Comparison of ENCODE assay signal across 1 cellular context in the genomic region with DNA sequence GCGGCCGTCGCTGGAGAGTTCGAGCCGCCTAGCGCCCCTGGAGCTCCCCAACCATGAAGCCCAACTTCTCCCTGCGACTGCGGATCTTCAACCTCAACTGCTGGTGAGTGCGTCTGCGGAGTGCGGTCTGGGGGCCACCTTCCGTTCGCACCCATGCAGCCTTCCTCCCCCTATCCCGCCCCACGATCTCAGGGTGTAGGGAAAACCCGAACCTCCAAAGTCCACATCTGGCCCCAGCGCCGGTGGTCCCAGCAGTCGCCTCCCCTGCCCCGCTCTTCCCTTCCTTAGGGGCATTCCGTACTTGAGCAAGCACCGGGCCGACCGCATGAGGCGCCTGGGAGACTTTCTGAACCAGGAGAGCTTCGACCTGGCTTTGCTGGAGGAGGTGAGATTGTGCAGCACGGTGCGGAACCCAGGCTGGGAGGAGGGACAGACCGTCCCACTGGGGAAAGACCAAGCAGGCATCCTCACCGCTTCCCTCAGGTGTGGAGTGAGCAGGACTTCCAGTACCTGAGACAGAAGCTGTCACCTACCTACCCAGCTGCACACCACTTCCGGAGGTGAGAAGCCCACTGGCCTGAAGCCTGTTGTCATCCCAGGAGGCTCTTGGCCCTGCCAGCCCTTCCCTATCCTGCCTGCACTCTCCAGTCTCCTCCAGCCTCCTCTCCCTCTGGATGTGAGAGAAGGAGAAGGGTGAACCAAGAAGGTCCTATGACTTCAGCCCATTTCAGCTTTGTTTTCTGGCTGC.
TF ChIP-seq lines count a peak whose summit lies in the region.

No MANE protein-coding gene starts in this region.

TF ChIP-seq in HepG2, 621 proteins besides CTCF, POLR2A, EP300 and RAD21 (continued from another document and continues in another):
- TF ChIP-seq, protein P1, sequence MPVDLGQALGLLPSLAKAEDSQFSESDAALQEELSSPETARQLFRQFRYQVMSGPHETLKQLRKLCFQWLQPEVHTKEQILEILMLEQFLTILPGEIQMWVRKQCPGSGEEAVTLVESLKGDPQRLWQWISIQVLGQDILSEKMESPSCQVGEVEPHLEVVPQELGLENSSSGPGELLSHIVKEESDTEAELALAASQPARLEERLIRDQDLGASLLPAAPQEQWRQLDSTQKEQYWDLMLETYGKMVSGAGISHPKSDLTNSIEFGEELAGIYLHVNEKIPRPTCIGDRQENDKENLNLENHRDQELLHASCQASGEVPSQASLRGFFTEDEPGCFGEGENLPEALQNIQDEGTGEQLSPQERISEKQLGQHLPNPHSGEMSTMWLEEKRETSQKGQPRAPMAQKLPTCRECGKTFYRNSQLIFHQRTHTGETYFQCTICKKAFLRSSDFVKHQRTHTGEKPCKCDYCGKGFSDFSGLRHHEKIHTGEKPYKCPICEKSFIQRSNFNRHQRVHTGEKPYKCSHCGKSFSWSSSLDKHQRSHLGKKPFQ (CRISPR knock-in tag; IDR thresholded peaks at IDR 0.05; ENCODE audit: insufficient replicate concordance), result no peak
- 0 out of 2 replicates have a peak, but pooled peaks have one; percentile 40 for TF ChIP-seq ZBTB3 (CRISPR knock-in tag; IDR thresholded peaks at IDR 0.05; ENCODE audit: borderline replicate concordance, low read depth)
- no peak for TF ChIP-seq CEBPG (CRISPR knock-in tag; IDR thresholded peaks at IDR 0.05)
- TF ChIP-seq, protein P2, sequence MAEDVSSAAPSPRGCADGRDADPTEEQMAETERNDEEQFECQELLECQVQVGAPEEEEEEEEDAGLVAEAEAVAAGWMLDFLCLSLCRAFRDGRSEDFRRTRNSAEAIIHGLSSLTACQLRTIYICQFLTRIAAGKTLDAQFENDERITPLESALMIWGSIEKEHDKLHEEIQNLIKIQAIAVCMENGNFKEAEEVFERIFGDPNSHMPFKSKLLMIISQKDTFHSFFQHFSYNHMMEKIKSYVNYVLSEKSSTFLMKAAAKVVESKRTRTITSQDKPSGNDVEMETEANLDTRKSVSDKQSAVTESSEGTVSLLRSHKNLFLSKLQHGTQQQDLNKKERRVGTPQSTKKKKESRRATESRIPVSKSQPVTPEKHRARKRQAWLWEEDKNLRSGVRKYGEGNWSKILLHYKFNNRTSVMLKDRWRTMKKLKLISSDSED (CRISPR knock-in tag; IDR thresholded peaks at IDR 0.05), result no peak
- TF ChIP-seq, protein P3, sequence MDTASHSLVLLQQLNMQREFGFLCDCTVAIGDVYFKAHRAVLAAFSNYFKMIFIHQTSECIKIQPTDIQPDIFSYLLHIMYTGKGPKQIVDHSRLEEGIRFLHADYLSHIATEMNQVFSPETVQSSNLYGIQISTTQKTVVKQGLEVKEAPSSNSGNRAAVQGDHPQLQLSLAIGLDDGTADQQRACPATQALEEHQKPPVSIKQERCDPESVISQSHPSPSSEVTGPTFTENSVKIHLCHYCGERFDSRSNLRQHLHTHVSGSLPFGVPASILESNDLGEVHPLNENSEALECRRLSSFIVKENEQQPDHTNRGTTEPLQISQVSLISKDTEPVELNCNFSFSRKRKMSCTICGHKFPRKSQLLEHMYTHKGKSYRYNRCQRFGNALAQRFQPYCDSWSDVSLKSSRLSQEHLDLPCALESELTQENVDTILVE (CRISPR knock-in tag; IDR thresholded peaks at IDR 0.05), result no peak
- no peak for TF ChIP-seq ZNF160 (CRISPR knock-in tag; IDR thresholded peaks at IDR 0.05)
- TF ChIP-seq, protein P4, sequence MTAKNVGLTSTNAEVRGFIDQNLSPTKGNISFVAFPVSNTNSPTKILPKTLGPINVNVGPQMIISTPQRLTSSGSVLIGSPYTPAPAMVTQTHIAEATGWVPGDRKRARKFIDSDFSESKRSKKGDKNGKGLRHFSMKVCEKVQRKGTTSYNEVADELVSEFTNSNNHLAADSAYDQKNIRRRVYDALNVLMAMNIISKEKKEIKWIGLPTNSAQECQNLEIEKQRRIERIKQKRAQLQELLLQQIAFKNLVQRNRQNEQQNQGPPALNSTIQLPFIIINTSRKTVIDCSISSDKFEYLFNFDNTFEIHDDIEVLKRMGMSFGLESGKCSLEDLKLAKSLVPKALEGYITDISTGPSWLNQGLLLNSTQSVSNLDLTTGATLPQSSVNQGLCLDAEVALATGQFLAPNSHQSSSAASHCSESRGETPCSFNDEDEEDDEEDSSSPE (CRISPR knock-in tag; IDR thresholded peaks at IDR 0.05), result no peak
- TF ChIP-seq, protein P5, sequence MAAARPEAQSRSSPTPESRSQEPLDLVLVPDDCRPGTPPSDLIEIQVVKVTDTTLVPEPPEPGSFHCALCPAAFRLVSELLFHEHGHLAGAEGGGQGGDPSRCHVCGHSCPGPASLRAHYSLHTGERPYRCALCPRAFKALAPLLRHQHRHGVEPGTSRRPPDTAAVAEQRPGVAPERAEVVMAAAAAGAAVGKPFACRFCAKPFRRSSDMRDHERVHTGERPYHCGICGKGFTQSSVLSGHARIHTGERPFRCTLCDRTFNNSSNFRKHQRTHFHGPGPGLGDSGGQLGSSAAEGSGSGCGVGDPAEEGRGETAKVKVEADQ (CRISPR knock-in tag; IDR thresholded peaks at IDR 0.05; ENCODE audit: borderline replicate concordance), result peak; percentile 81
- no peak for TF ChIP-seq ZNF589 (CRISPR knock-in tag; conservative IDR thresholded peaks at IDR 0.05)
- TF ChIP-seq GABPA (IDR thresholded peaks at IDR 0.05; ENCODE audit: low read depth, low read length), result no peak
- no peak for TF ChIP-seq GABPA (CRISPR knock-in tag; IDR thresholded peaks at IDR 0.05; ENCODE audit: low read depth)
- TF ChIP-seq, protein P6, sequence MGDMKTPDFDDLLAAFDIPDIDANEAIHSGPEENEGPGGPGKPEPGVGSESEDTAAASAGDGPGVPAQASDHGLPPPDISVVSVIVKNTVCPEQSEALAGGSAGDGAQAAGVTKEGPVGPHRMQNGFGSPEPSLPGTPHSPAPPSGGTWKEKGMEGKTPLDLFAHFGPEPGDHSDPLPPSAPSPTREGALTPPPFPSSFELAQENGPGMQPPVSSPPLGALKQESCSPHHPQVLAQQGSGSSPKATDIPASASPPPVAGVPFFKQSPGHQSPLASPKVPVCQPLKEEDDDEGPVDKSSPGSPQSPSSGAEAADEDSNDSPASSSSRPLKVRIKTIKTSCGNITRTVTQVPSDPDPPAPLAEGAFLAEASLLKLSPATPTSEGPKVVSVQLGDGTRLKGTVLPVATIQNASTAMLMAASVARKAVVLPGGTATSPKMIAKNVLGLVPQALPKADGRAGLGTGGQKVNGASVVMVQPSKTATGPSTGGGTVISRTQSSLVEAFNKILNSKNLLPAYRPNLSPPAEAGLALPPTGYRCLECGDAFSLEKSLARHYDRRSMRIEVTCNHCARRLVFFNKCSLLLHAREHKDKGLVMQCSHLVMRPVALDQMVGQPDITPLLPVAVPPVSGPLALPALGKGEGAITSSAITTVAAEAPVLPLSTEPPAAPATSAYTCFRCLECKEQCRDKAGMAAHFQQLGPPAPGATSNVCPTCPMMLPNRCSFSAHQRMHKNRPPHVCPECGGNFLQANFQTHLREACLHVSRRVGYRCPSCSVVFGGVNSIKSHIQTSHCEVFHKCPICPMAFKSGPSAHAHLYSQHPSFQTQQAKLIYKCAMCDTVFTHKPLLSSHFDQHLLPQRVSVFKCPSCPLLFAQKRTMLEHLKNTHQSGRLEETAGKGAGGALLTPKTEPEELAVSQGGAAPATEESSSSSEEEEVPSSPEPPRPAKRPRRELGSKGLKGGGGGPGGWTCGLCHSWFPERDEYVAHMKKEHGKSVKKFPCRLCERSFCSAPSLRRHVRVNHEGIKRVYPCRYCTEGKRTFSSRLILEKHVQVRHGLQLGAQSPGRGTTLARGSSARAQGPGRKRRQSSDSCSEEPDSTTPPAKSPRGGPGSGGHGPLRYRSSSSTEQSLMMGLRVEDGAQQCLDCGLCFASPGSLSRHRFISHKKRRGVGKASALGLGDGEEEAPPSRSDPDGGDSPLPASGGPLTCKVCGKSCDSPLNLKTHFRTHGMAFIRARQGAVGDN (CRISPR knock-in tag; IDR thresholded peaks at IDR 0.05), result peak; percentile 79
- TF ChIP-seq, protein P7, sequence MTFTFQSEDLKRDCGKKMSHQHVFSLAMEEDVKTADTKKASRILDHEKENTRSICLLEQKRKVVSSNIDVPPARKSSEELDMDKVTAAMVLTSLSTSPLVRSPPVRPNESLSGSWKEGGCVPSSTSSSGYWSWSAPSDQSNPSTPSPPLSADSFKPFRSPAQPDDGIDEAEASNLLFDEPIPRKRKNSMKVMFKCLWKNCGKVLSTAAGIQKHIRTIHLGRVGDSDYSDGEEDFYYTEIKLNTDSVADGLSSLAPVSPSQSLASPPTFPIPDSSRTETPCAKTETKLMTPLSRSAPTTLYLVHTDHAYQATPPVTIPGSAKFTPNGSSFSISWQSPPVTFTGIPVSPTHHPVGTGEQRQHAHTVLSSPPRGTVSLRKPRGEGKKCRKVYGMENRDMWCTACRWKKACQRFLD (CRISPR knock-in tag; IDR thresholded peaks at IDR 0.05; ENCODE audit: borderline replicate concordance), result no peak
- TF ChIP-seq ZNF557 (CRISPR knock-in tag; IDR thresholded peaks at IDR 0.05), result no peak
- TF ChIP-seq, protein P8, sequence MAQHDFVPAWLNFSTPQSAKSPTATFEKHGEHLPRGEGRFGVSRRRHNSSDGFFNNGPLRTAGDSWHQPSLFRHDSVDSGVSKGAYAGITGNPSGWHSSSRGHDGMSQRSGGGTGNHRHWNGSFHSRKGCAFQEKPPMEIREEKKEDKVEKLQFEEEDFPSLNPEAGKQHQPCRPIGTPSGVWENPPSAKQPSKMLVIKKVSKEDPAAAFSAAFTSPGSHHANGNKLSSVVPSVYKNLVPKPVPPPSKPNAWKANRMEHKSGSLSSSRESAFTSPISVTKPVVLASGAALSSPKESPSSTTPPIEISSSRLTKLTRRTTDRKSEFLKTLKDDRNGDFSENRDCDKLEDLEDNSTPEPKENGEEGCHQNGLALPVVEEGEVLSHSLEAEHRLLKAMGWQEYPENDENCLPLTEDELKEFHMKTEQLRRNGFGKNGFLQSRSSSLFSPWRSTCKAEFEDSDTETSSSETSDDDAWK (CRISPR knock-in tag; IDR thresholded peaks at IDR 0.05), result no peak
- TF ChIP-seq, protein P9, sequence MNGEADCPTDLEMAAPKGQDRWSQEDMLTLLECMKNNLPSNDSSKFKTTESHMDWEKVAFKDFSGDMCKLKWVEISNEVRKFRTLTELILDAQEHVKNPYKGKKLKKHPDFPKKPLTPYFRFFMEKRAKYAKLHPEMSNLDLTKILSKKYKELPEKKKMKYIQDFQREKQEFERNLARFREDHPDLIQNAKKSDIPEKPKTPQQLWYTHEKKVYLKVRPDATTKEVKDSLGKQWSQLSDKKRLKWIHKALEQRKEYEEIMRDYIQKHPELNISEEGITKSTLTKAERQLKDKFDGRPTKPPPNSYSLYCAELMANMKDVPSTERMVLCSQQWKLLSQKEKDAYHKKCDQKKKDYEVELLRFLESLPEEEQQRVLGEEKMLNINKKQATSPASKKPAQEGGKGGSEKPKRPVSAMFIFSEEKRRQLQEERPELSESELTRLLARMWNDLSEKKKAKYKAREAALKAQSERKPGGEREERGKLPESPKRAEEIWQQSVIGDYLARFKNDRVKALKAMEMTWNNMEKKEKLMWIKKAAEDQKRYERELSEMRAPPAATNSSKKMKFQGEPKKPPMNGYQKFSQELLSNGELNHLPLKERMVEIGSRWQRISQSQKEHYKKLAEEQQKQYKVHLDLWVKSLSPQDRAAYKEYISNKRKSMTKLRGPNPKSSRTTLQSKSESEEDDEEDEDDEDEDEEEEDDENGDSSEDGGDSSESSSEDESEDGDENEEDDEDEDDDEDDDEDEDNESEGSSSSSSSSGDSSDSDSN (CRISPR knock-in tag; IDR thresholded peaks at IDR 0.05), result peak; percentile 28
- no peak for TF ChIP-seq SKI (IDR thresholded peaks at IDR 0.05; ENCODE audit: partially characterized antibody)
- TF ChIP-seq ZNF672 (CRISPR knock-in tag; IDR thresholded peaks at IDR 0.05), result no peak
- no peak for TF ChIP-seq ZNF329 (CRISPR knock-in tag; IDR thresholded peaks at IDR 0.05; ENCODE audit: low read depth)
- peak; percentile 82 for TF ChIP-seq MTA1 (CRISPR knock-in tag; IDR thresholded peaks at IDR 0.05; ENCODE audit: borderline replicate concordance)
- TF ChIP-seq, protein P10, sequence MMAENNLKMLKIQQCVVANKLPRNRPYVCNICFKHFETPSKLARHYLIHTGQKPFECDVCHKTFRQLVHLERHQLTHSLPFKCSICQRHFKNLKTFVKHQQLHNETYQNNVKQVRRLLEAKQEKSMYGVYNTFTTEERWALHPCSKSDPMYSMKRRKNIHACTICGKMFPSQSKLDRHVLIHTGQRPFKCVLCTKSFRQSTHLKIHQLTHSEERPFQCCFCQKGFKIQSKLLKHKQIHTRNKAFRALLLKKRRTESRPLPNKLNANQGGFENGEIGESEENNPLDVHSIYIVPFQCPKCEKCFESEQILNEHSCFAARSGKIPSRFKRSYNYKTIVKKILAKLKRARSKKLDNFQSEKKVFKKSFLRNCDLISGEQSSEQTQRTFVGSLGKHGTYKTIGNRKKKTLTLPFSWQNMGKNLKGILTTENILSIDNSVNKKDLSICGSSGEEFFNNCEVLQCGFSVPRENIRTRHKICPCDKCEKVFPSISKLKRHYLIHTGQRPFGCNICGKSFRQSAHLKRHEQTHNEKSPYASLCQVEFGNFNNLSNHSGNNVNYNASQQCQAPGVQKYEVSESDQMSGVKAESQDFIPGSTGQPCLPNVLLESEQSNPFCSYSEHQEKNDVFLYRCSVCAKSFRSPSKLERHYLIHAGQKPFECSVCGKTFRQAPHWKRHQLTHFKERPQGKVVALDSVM (CRISPR knock-in tag; IDR thresholded peaks at IDR 0.05), result no peak
- TF ChIP-seq RFXANK (CRISPR knock-in tag; IDR thresholded peaks at IDR 0.05), result no peak
- TF ChIP-seq ZNF350 (CRISPR knock-in tag; IDR thresholded peaks at IDR 0.05; ENCODE audit: borderline replicate concordance, low read depth), result peak; percentile 38; the same call in 1 of the 2 replicates
- no peak for TF ChIP-seq SIX4 (CRISPR knock-in tag; IDR thresholded peaks at IDR 0.05)
- TF ChIP-seq DNMT3B (CRISPR knock-in tag; conservative IDR thresholded peaks at IDR 0.05), result no peak
- TF ChIP-seq PPARG (CRISPR knock-in tag; conservative IDR thresholded peaks at IDR 0.05), result no peak
- TF ChIP-seq ZNF367 (CRISPR knock-in tag; IDR thresholded peaks at IDR 0.05; ENCODE audit: borderline replicate concordance), result no peak
- no peak for TF ChIP-seq ZBTB8A (CRISPR knock-in tag; IDR thresholded peaks at IDR 0.05; ENCODE audit: borderline replicate concordance, low read depth)
- no peak for TF ChIP-seq SP2 (CRISPR knock-in tag; IDR thresholded peaks at IDR 0.05)
- TF ChIP-seq PHB2 (IDR thresholded peaks at IDR 0.05; ENCODE audit: partially characterized antibody), result no peak
- TF ChIP-seq, protein P11, sequence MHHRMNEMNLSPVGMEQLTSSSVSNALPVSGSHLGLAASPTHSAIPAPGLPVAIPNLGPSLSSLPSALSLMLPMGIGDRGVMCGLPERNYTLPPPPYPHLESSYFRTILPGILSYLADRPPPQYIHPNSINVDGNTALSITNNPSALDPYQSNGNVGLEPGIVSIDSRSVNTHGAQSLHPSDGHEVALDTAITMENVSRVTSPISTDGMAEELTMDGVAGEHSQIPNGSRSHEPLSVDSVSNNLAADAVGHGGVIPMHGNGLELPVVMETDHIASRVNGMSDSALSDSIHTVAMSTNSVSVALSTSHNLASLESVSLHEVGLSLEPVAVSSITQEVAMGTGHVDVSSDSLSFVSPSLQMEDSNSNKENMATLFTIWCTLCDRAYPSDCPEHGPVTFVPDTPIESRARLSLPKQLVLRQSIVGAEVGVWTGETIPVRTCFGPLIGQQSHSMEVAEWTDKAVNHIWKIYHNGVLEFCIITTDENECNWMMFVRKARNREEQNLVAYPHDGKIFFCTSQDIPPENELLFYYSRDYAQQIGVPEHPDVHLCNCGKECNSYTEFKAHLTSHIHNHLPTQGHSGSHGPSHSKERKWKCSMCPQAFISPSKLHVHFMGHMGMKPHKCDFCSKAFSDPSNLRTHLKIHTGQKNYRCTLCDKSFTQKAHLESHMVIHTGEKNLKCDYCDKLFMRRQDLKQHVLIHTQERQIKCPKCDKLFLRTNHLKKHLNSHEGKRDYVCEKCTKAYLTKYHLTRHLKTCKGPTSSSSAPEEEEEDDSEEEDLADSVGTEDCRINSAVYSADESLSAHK (CRISPR knock-in tag; IDR thresholded peaks at IDR 0.05; ENCODE audit: borderline replicate concordance), result no peak
- TF ChIP-seq MAZ (IDR thresholded peaks at IDR 0.05; ENCODE audit: borderline replicate concordance, low read depth, low read length), result no peak
- TF ChIP-seq MAZ (CRISPR knock-in tag; IDR thresholded peaks at IDR 0.05; ENCODE audit: low read depth), result no peak
- TF ChIP-seq ZNF678 (CRISPR knock-in tag; IDR thresholded peaks at IDR 0.05), result 0 out of 2 replicates have a peak, but pooled peaks have one; percentile 42
- 0 out of 2 replicates have a peak, but pooled peaks have one; percentile 21 for TF ChIP-seq ESRRA (CRISPR knock-in tag; IDR thresholded peaks at IDR 0.05; ENCODE audit: low read depth)
